ENCODE assay signal across 17 cellular contexts in genomic region chr14:77228056-77228455, GRCh38. TPM values are rescaled to one million over a fixed set of nuclear protein-coding genes. Genes with fewer than 3 reads are reported as not detected.
DNase-seq lines count a peak whose midpoint lies in the region; ATAC-seq and TF ChIP-seq lines count a peak whose summit lies in the region.
"Had no signal": no experiment of that assay in that cellular context is flagged by ENCODE, and none has a peak within 500 bp of the region (broad histone marks: within the 10 kb centered on the region; RNA-seq: fewer than 3 reads in every experiment).

No MANE protein-coding gene starts in this region.

- H3K79me2 ChIP-seq in GM23338 (replicated peaks; ENCODE audit: insufficient read depth), result no peaks in the 10 kb centered on the region

- H3K27me3 ChIP-seq in GM23338 (ENCODE audit: insufficient read depth), result no peaks in the 10 kb centered on the region

- H3K4me2 ChIP-seq in GM23338, result no peak overlapping the region

- POLR2A ChIA-PET in HEK293T (lab: Yijun Ruan, JAX), result no interaction called here

- no peaks in the 10 kb centered on the region for H4K20me1 ChIP-seq in GM23338 (replicated peaks; ENCODE audit: insufficient read depth)

- H3K27ac Mint-ChIP-seq in GM23338, result no peak overlapping the region
- H3K27ac Mint-ChIP-seq: CD8-positive, alpha-beta T cell had no signal

- H2AFZ ChIP-seq in GM23338, result no peak overlapping the region

- peaks cover 19% of the 10 kb centered on the region for H3K4me1 ChIP-seq in GM23338 (ENCODE audit: insufficient read depth)

- CTCF ChIA-PET in HEK293T (lab: Yijun Ruan, JAX), result interaction anchor here (0.6 to 1.5 kb wide), 3 partner anchors 14 to 745 kb away, joined by 3 to 4 read pairs (median 3); no protein-coding TSS in a partner anchor

- H3K4me1 Mint-ChIP-seq in GM23338, result peaks cover 29% of the 10 kb centered on the region
- H3K4me1 Mint-ChIP-seq: CD14-positive monocyte had no signal

- H3K4me3 Mint-ChIP-seq in GM23338, result no peak overlapping the region
- H3K4me3 Mint-ChIP-seq: CD14-positive monocyte; CD8-positive, alpha-beta T cell had no signal

- H3K4me3 ChIP-seq in GM23338 (no peak overlapping the region), epithelial cell of esophagus (ENCODE audit: low read length) (no peak overlapping the region)

- peak; percentile 73 for ATAC-seq in GM23338
- no peak for ATAC-seq in GM21786 (IDR thresholded peaks at IDR 0.05; ENCODE audit: unreplicated experiment)
- ATAC-seq in HG03469 (IDR thresholded peaks at IDR 0.05; ENCODE audit: unreplicated experiment), result no peak
- no peak for ATAC-seq in GM18519 (IDR thresholded peaks at IDR 0.05; ENCODE audit: low FRiP score, unreplicated experiment)
- ATAC-seq: CD8-positive, alpha-beta T cell had no signal

- H3F3A ChIP-seq in GM23338 (replicated peaks; ENCODE audit: low read depth), result no peaks in the 10 kb centered on the region

- H3K9me2 ChIP-seq in GM23338 (ENCODE audit: insufficient read depth), result no peaks in the 10 kb centered on the region

- no peak overlapping the region for H3K27ac ChIP-seq in GM23338 (ENCODE audit: low read depth)

- peak; percentile 50 for DNase-seq in GM23338 (ENCODE audit: low spot score)
- DNase-seq in HEK293T (ENCODE audit: extremely low spot score), result peak; percentile 22
- DNase-seq in epithelial cell of esophagus (ENCODE audit: low read depth), result no peak
- DNase-seq: CD8-positive, alpha-beta T cell; COR-L47; DMS153; DMS79 treated with DMSO at 0.1 percent for 48 hours; EL; GDM1; GOT3 had no signal

- no peaks in the 10 kb centered on the region for H3K36me3 Mint-ChIP-seq in GM23338 (ENCODE audit: low read depth)
- H3K36me3 Mint-ChIP-seq: CD14-positive monocyte; CD8-positive, alpha-beta T cell had no signal

- H3K9me3 Mint-ChIP-seq in GM23338, result no peaks in the 10 kb centered on the region; the same call in 2 of the 3 replicates

- no peaks in the 10 kb centered on the region for H3K36me3 ChIP-seq in GM23338 (ENCODE audit: insufficient read depth)

- peaks cover 7% of the 10 kb centered on the region for H3K27me3 Mint-ChIP-seq in GM23338 (ENCODE audit: insufficient read depth, low read depth, poor library complexity)

- TF ChIP-seq CTCF in GM23338 (conservative IDR thresholded peaks at IDR 0.05; ENCODE audit: low read depth in 2 of 2) (0 out of 4 replicates have a peak, but pooled peaks of 1 of the 2 experiments have one; percentile 8), epithelial cell of esophagus (IDR thresholded peaks at IDR 0.05; ENCODE audit: insufficient read depth, low read depth, low read length, missing control alignments) (peak; percentile 8)

TF ChIP-seq in GM23338, 12 proteins besides CTCF, POLR2A, EP300 and RAD21 (continues in another document):
- no peak for TF ChIP-seq ZNF114 (CRISPR knock-in tag; IDR thresholded peaks at IDR 0.05)
- TF ChIP-seq EZH2 (IDR thresholded peaks at IDR 0.05; ENCODE audit: low read depth, unreplicated experiment), result no peak
- TF ChIP-seq, protein P1, sequence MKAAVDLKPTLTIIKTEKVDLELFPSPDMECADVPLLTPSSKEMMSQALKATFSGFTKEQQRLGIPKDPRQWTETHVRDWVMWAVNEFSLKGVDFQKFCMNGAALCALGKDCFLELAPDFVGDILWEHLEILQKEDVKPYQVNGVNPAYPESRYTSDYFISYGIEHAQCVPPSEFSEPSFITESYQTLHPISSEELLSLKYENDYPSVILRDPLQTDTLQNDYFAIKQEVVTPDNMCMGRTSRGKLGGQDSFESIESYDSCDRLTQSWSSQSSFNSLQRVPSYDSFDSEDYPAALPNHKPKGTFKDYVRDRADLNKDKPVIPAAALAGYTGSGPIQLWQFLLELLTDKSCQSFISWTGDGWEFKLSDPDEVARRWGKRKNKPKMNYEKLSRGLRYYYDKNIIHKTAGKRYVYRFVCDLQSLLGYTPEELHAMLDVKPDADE (IDR thresholded peaks at IDR 0.05), result no peak
- no peak for TF ChIP-seq POLR2AphosphoS5 (IDR thresholded peaks at IDR 0.05; ENCODE audit: low read depth)
- TF ChIP-seq CREB1 (CRISPR knock-in tag; IDR thresholded peaks at IDR 0.05; ENCODE audit: low read depth), result no peak

TF ChIP-seq in HEK293T, 16 proteins besides CTCF, POLR2A, EP300 and RAD21:
- TF ChIP-seq ZNF384 (IDR thresholded peaks at IDR 0.05), result no peak

RNA-seq across cellular contexts. Expression of gene NGB, which starts 43.0 kb away (rescaled TPM):
- 0.27 and 1.0 TPM in 2 replicates for total RNA-seq in GM23338 (2014; rRNA removed; shearing (Covaris generic))
- polyA plus RNA-seq in GM23338 (2016; fragmentation: Nextera tagmentation; extraction: Ambion mirVana), result 0.10 and 0.21 TPM in 2 replicates
- total RNA-seq: A673; CD8-positive, alpha-beta T cell; HT1080 had no signal
- polyA plus RNA-seq: CD14-positive monocyte had no signal

RNA-seq across cellular contexts. Expression of gene TMEM63C, which starts 46.5 kb away (rescaled TPM):
- 6.3 and 6.4 TPM in 2 replicates for total RNA-seq in GM23338 (2014; rRNA removed; shearing (Covaris generic))
- polyA plus RNA-seq in GM23338 (2016; fragmentation: Nextera tagmentation; extraction: Ambion mirVana), result 1.2 and 2.1 TPM in 2 replicates
- total RNA-seq: HT1080 had no signal
- polyA plus RNA-seq: BJ had no signal
